In the genomic region with DNA sequence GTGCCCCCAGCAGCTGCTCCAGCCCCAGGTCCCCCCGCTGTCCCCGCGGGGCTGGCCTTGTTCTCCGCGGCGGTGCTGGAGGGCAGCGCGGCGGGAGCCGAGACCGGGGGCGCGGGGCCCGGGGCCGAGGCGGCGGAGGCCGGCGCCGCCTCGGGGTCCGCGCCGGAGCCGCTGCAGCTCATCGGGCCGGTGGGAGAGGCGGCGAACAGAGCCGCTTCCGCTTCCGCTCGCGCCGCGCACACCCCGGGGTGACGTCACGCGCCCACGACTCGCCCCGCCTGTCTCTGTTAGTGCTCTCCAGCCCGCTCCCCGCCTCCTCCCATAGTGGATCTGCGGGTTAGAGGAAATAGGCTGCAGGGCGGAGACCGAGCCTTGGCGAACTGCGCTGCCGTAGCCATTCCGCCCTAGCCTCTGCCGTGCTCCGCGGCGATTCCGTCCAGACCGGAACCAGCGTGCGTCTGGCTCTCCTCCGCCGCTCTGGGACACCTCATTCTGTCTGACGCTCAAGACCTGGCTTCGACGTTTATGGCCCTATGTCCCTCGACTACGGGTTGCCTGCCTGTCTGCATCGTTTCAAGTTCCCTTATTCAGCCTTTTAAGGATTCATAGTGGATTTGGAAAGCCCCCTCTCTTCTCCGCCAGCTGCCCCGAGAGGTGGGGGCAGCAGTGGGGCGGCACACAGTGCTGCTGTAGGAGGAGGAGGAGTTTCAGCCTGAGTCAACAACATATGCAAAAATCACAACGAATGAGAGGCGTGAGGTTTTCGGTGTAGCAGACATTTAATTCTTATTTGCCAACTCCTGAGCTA, we compare ENCODE assay signal across 8 cellular contexts. TPM values are rescaled to one million over a fixed set of nuclear protein-coding genes. Genes with fewer than 3 reads are reported as not detected.
DNase-seq lines count a peak whose midpoint lies in the region; ATAC-seq and TF ChIP-seq lines count a peak whose summit lies in the region.

TSS of gene TAF10 (minus strand) at position 209 of the 808 bp plus-strand sequence. CDS start at position 182, 27 bp downstream.

- peak; percentile 92 for ATAC-seq in HG02642 (IDR thresholded peaks at IDR 0.05; ENCODE audit: poor library complexity, unreplicated experiment)

- no peaks in the 10 kb centered on the region for H3K27me3 Mint-ChIP-seq in activated naive CD8-positive, alpha-beta T cell

- no peaks in the 10 kb centered on the region for H3K9me3 Mint-ChIP-seq in activated naive CD8-positive, alpha-beta T cell (ENCODE audit: low read depth)

- H3K79me2 ChIP-seq in osteoblast (ENCODE audit: insufficient read depth, low read length), result peaks cover 51% of the 10 kb centered on the region

- H3K27ac ChIP-seq in osteoblast (ENCODE audit: low read depth, low read length) (peak within 1 kb of the TSS; percentile 93), testis (peak within 1 kb of the TSS; percentile 90 to 92)

- TF ChIP-seq POLR2A in GM10847 (IDR thresholded peaks at IDR 0.05; ENCODE audit: extremely low read depth, insufficient read length), result peak; percentile 90
- peak; percentile 91 for TF ChIP-seq POLR2A in testis (IDR thresholded peaks at IDR 0.05)

- intact Hi-C loops in testis (cut with DNase I; ENCODE audit: low total_unique reads), result no loop called here

- H3K4me3 Mint-ChIP-seq in activated naive CD8-positive, alpha-beta T cell, result peak within 1 kb of the TSS; percentile 97

- WGBS in testis, 2 donors, result 0 to 1% methylated on average over 18 to 62 of the region's 74 CpGs

- H2AFZ ChIP-seq in osteoblast (ENCODE audit: low read length), result peak within 1 kb of the TSS; percentile 89

- peak; percentile 94 for DNase-seq in NCI-H1105 treated with DMSO at 0.1 percent for 48 hours (lab: John Stamatoyannopoulos, UW)
- peak; percentile 93 for DNase-seq in SKM-1 treated with dmso at 0.1 percent for 144 hours (lab: John Stamatoyannopoulos, UW; ENCODE audit: unreplicated experiment)
- DNase-seq in glomerular endothelial cell (ENCODE audit: extremely low read depth, low read depth, low spot score), result no peak
- DNase-seq in osteoblast (ENCODE audit: insufficient read length, low spot score, missing footprints), result peak; percentile 98
- peak; percentile 98 for DNase-seq in testis

- H3K9me3 ChIP-seq in osteoblast (ENCODE audit: low read depth, low read length), result no peaks in the 10 kb centered on the region
- H3K9me3 ChIP-seq in testis, result no peaks in the 10 kb centered on the region

- no peaks in the 10 kb centered on the region for H3K36me3 Mint-ChIP-seq in activated naive CD8-positive, alpha-beta T cell

- H3K27me3 ChIP-seq in osteoblast (ENCODE audit: insufficient read depth, low read length) (no peaks in the 10 kb centered on the region), testis (no peaks in the 10 kb centered on the region)

- H4K20me1 ChIP-seq in osteoblast (ENCODE audit: insufficient read depth, low read length), result peaks cover 12% of the 10 kb centered on the region

- H3K27ac Mint-ChIP-seq in activated naive CD8-positive, alpha-beta T cell, result peak within 1 kb of the TSS; percentile 95

- H3K4me2 ChIP-seq in osteoblast (ENCODE audit: insufficient read depth, low read length), result peak within 1 kb of the TSS; percentile 99

- peaks cover 48% of the 10 kb centered on the region for H3K4me1 Mint-ChIP-seq in activated naive CD8-positive, alpha-beta T cell (ENCODE audit: low read depth)

- peaks cover 65% of the 10 kb centered on the region for H3K36me3 ChIP-seq in osteoblast (ENCODE audit: insufficient read depth, low read length)
- H3K36me3 ChIP-seq in testis (ENCODE audit: low read depth, missing control alignments), result no peaks in the 10 kb centered on the region

- H3K4me3 ChIP-seq in osteoblast (ENCODE audit: insufficient read depth, low read length) (peak within 1 kb of the TSS; percentile 78), testis (peak within 1 kb of the TSS; percentile 67 to 93)

- TF ChIP-seq CTCF in osteoblast (IDR thresholded peaks at IDR 0.05; ENCODE audit: extremely low read depth, low read depth, low read length) (no peak), testis (IDR thresholded peaks at IDR 0.05) (no peak)

- H3K4me1 ChIP-seq in osteoblast (ENCODE audit: insufficient read depth, low read length) (peaks cover 52% of the 10 kb centered on the region), testis (peaks cover 15% of the 10 kb centered on the region)

RNA-seq across cellular contexts. Expression of gene TAF10, which starts in this region (rescaled TPM):
- total RNA-seq in glomerular endothelial cell (81.6 and 122 TPM in 2 replicates), osteoblast (23.5 and 28.0 TPM in 2 replicates), testis (100 to 1,000 TPM; 123 to 210 TPM)
- polyA plus RNA-seq in testis (ENCODE audit: insufficient read depth, low read depth, low replicate concordance), result 389 TPM
